In the genomic region with DNA sequence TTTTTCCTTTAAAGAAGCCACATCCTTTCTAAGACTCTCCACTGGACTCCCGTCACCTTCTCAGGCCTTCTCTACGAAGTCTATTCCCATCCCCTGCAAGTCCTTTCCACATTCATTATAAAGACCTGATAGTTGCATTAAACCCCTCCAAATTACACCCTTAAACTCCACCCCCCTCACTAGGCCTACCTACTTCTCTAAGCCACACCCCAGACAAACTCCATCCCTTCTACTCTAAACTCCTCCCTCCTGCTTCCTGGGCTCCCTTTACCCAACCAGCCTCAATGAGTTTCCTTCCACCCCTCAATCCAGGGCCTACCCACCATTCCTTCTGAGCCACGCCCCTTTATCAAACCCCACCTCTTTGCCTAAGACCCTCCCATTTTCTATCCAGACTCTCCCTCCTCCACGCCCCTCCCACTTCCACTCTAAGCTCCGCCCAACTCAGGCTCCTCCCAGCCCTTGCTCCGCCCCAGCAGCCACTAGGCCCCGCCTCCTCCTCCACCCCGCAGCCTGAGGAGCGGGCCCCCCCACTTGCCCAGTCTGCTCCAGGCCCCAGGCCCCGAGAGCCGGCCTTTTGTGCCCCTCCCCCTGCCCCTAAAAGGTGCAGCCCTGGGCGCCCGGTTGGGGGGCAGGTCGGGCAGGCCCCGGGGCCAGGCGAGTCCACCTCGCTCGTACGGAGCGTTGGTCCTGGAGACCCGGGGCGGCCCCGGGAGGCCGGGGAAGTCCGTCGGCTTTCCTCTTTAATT, we compare ENCODE assay signal across 7 cellular contexts. TPM values are rescaled to one million over a fixed set of nuclear protein-coding genes. Genes with fewer than 3 reads are reported as not detected.
A peak's percentile ranks its signal among the peaks of the same experiment; 100 is the strongest.
DNase-seq lines count a peak whose midpoint lies in the region; ATAC-seq and TF ChIP-seq lines count a peak whose summit lies in the region.

No MANE protein-coding gene starts in this region.

- intact Hi-C loops in sciatic nerve (cut with DNase I), result no loop called here

- TF ChIP-seq POLR2A in GM18505 (IDR thresholded peaks at IDR 0.05; ENCODE audit: borderline replicate concordance, extremely low read depth, insufficient read depth, insufficient read length), result peak; percentile 68

- peak; percentile 56 for ATAC-seq in GM18505 (IDR thresholded peaks at IDR 0.05; ENCODE audit: unreplicated experiment)
- peak; percentile 49 for ATAC-seq in HG02970 (IDR thresholded peaks at IDR 0.05; ENCODE audit: low FRiP score, unreplicated experiment)
- peak; percentile 90 for ATAC-seq in sciatic nerve

- DNase-seq in NCI-H2029 (lab: John Stamatoyannopoulos, UW) (peak; percentile 87), T1000 (lab: John Stamatoyannopoulos, UW) (peak; percentile 94), astrocyte of the hippocampus (ENCODE audit: low read depth, low spot score) (peak; percentile 98), hypothalamus (lab: John Stamatoyannopoulos, UW) (peak; percentile 73 to 98 (median 89)), sciatic nerve (ENCODE audit: low spot score) (peak; percentile 97)

RNA-seq across cellular contexts. Expression of gene FIZ1, which starts 0.4 kb away (rescaled TPM):
- total RNA-seq in sciatic nerve, result 11.7 TPM

RNA-seq across cellular contexts. Expression of gene ZNF524, which starts 1.2 kb away (rescaled TPM):
- total RNA-seq in sciatic nerve, result 18.9 TPM

RNA-seq across cellular contexts. Expression of gene ZNF865, which starts 6.6 kb away (rescaled TPM):
- total RNA-seq in sciatic nerve, result 15.9 TPM

RNA-seq across cellular contexts. Expression of gene ZNF579, which starts 18.2 kb away (rescaled TPM):
- 14.3 TPM for total RNA-seq in sciatic nerve

RNA-seq across cellular contexts. Expression of gene ZNF784, which starts 25.5 kb away (rescaled TPM):
- total RNA-seq in sciatic nerve, result 4.0 TPM

Comparison
In these comparisons a context has a peak if more than half of its experiments do, and no peak if none do; other contexts are left out.
1. Peak in every context shown above with its lines: DNase-seq and ATAC-seq.